In genomic region chrX:134926864-134927263, GRCh38 we compare ENCODE assay signal across 32 cellular contexts.
"Had no signal": no experiment of that assay in that cellular context is flagged by ENCODE, and none has a peak within 500 bp of the region (broad histone marks: within the 10 kb centered on the region; RNA-seq: fewer than 3 reads in every experiment).

No MANE protein-coding gene starts in this region.

- H3K27ac ChIP-seq: adrenal gland, ascending aorta, body of pancreas, brain microvascular endothelial cell, breast epithelium, cardiac muscle cell had no signal

- H3K36me3 ChIP-seq: adrenal gland, ascending aorta, brain microvascular endothelial cell, breast epithelium, cardiac muscle cell had no signal

- DNase-seq: activated effector memory CD4-positive, alpha-beta T cell treated with anti-CD3 and anti-CD28 coated beads, Interleukin-2, amount 50 U/mL, for 16 hours; activated effector memory CD4-positive, alpha-beta T cell treated with Interleukin-2 at 50 U/mL for 16 hours; activated gamma-delta T cell; activated gamma-delta T cell treated with Interleukin-2 at 50 U/mL for 16 hours; activated naive CD4-positive, alpha-beta T cell; activated naive CD4-positive, alpha-beta T cell treated with anti-CD3 and anti-CD28 coated beads for 36 hours; activated naive CD4-positive, alpha-beta T cell treated with anti-CD3 and anti-CD28 coated beads, Interleukin-2, amount 10 ng/mL, durations not matched to agents 7 days and 5 days; activated naive CD4-positive, alpha-beta T cell treated with anti-CD3 and anti-CD28 coated beads, Interleukin-2, amount 50 U/mL, for 16 hours; activated naive CD4-positive, alpha-beta T cell treated with Interleukin-2 at 50 U/mL for 16 hours; activated naive CD8-positive, alpha-beta T cell treated with anti-CD3 and anti-CD28 coated beads for 36 hours; activated naive CD8-positive, alpha-beta T cell treated with anti-CD3 and anti-CD28 coated beads, Interleukin-2, amount 10 ng/mL, durations not matched to agents 7 days and 5 days; activated naive CD8-positive, alpha-beta T cell treated with anti-CD3 and anti-CD28 coated beads, Interleukin-2, amount 50 U/mL, for 24 hours; activated T-cell treated with anti-CD3 and anti-CD28 coated beads, Interleukin-2, amount 50 U/mL, for 24 hours; activated T-cell treated with anti-CD3 and anti-CD28 coated beads, Interleukin-2, amount 50 U/mL, for 4 hours; activated T-cell treated with anti-CD3 and anti-CD28 coated beads, Interleukin-2, amount 50 U/mL, for 48 hours; activated T-cell treated with anti-CD3 and anti-CD28 coated beads, Interleukin-2, amount 50 U/mL, for 72 hours; adrenal gland; amygdala; anterior cingulate cortex; aorta; body of pancreas; brain microvascular endothelial cell; caudate nucleus; central memory CD4-positive, alpha-beta T cell; cerebellar nuclear complex had no signal

- H3K9me3 ChIP-seq: adrenal gland, ascending aorta, body of pancreas had no signal

- H3K4me1 ChIP-seq: adrenal gland, ascending aorta, body of pancreas, breast epithelium had no signal

- H3K4me3 ChIP-seq: adrenal gland, ascending aorta, body of pancreas, breast epithelium, cardiac muscle cell had no signal

- FAIRE-seq: astrocyte, bronchial epithelial cell had no signal

- H3K27me3 ChIP-seq: adrenal gland, ascending aorta, body of pancreas, brain microvascular endothelial cell, cardiac muscle cell had no signal

- ATAC-seq: activated naive CD4-positive, alpha-beta T cell treated with anti-CD3 and anti-CD28 coated beads, Interleukin-2, amount 50 U/mL, for 72 hours; activated naive CD8-positive, alpha-beta T cell treated with anti-CD3 and anti-CD28 coated beads, Interleukin-2, amount 50 U/mL, for 24 hours; activated T-cell treated with anti-CD3 and anti-CD28 coated beads, Interleukin-2, amount 50 U/mL, for 4 hours; activated T-cell treated with anti-CD3 and anti-CD28 coated beads, Interleukin-2, amount 50 U/mL, for 72 hours; activated T-helper 17 cell treated with anti-CD3 and anti-CD28 coated beads, Interleukin-2, amount 50 U/mL, for 72 hours; body of pancreas had no signal
